Comparison of ENCODE assay signal across 1 cellular context in the genomic region with DNA sequence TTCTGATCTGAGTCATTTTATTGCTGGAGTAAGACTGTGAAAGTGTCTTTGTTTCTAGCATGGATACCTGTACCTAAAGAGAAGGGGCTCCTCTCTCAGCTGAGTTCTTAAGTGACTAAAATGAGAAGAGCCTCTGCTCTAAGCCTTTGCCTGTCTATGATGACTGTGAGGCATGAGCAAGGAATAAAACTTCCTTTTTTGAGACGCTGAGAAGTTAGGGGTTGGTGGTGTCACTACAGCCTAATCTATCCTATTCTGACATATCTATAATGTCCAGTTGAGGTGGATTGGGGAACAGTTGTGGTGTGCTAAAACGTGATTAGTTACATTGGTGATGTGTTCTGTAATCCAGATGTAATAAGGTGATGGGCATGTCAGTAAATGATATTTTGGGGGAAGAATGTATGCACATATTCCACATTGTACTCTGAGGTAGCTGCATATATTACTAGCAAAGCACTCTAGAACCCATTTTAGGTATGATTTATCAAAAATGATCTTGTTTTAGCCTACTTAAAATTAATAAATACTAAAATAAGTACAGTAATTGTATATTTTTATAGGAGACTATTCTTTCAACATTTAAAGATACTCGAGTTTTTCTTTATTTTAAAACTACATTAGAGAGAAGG.
A peak's percentile ranks its signal among the peaks of the same experiment; 100 is the strongest.
TF ChIP-seq lines count a peak whose summit lies in the region.

No MANE protein-coding gene starts in this region.

TF ChIP-seq in K562, 482 proteins besides CTCF, POLR2A, EP300 and RAD21 (continued from another document and continues in another):
- no peak for TF ChIP-seq MLX (CRISPR knock-in tag; conservative IDR thresholded peaks at IDR 0.05)
- no peak for TF ChIP-seq U2AF2 (optimal IDR thresholded peaks at IDR 0.05; ENCODE audit: low read depth, low read length)
- TF ChIP-seq CREM (IDR thresholded peaks at IDR 0.05; ENCODE audit: low read depth), result peak; percentile 84
- TF ChIP-seq PTRF (tag; IDR thresholded peaks at IDR 0.05), result no peak
- peak; percentile 96 for TF ChIP-seq CBFA2T3 (IDR thresholded peaks at IDR 0.05)
- TF ChIP-seq NFIC (IDR thresholded peaks at IDR 0.05), result peak; percentile 73
- no peak for TF ChIP-seq TARDBP (IDR thresholded peaks at IDR 0.05)
- TF ChIP-seq ATF7 (IDR thresholded peaks at IDR 0.05), result peak; percentile 36; the same call in 1 of the 2 replicates
- TF ChIP-seq NRF1 (conservative IDR thresholded peaks at IDR 0.05 in 1 of 2, IDR thresholded peaks at IDR 0.05 in 1 of 2), result peak; percentile 30 to 48; a peak in 3 of 4 replicates
- TF ChIP-seq, protein P1, sequence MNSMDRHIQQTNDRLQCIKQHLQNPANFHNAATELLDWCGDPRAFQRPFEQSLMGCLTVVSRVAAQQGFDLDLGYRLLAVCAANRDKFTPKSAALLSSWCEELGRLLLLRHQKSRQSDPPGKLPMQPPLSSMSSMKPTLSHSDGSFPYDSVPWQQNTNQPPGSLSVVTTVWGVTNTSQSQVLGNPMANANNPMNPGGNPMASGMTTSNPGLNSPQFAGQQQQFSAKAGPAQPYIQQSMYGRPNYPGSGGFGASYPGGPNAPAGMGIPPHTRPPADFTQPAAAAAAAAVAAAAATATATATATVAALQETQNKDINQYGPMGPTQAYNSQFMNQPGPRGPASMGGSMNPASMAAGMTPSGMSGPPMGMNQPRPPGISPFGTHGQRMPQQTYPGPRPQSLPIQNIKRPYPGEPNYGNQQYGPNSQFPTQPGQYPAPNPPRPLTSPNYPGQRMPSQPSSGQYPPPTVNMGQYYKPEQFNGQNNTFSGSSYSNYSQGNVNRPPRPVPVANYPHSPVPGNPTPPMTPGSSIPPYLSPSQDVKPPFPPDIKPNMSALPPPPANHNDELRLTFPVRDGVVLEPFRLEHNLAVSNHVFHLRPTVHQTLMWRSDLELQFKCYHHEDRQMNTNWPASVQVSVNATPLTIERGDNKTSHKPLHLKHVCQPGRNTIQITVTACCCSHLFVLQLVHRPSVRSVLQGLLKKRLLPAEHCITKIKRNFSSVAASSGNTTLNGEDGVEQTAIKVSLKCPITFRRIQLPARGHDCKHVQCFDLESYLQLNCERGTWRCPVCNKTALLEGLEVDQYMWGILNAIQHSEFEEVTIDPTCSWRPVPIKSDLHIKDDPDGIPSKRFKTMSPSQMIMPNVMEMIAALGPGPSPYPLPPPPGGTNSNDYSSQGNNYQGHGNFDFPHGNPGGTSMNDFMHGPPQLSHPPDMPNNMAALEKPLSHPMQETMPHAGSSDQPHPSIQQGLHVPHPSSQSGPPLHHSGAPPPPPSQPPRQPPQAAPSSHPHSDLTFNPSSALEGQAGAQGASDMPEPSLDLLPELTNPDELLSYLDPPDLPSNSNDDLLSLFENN (IDR thresholded peaks at IDR 0.05; ENCODE audit: low read depth in 2 of 2, low read length in 2 of 2), result peak in 1 of 2 experiments; percentile 87; a peak in 2 of 4 replicates
- TF ChIP-seq SUPT5H (IDR thresholded peaks at IDR 0.05), result no peak
- TF ChIP-seq MIER1 (IDR thresholded peaks at IDR 0.05; ENCODE audit: low read depth), result no peak
- TF ChIP-seq, protein P2, sequence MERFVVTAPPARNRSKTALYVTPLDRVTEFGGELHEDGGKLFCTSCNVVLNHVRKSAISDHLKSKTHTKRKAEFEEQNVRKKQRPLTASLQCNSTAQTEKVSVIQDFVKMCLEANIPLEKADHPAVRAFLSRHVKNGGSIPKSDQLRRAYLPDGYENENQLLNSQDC (CRISPR knock-in tag; IDR thresholded peaks at IDR 0.05), result no peak
- TF ChIP-seq MAFG (tag; conservative IDR thresholded peaks at IDR 0.05), result no peak
- TF ChIP-seq, protein P3, sequence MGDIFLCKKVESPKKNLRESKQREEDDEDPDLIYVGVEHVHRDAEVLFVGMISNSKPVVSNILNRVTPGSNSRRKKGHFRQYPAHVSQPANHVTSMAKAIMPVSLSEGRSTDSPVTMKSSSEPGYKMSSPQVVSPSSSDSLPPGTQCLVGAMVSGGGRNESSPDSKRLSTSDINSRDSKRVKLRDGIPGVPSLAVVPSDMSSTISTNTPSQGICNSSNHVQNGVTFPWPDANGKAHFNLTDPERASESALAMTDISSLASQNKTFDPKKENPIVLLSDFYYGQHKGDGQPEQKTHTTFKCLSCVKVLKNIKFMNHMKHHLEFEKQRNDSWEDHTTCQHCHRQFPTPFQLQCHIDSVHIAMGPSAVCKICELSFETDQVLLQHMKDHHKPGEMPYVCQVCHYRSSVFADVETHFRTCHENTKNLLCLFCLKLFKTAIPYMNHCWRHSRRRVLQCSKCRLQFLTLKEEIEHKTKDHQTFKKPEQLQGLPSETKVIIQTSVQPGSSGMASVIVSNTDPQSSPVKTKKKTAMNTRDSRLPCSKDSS (IDR thresholded peaks at IDR 0.05; ENCODE audit: low read depth, partially characterized antibody), result no peak
- no peak for TF ChIP-seq ZNF280B (CRISPR knock-in tag; IDR thresholded peaks at IDR 0.05)
- peak; percentile 51 to 75; a peak in 3 of 4 replicates for TF ChIP-seq RCOR1 (IDR thresholded peaks at IDR 0.05; ENCODE audit: borderline replicate concordance in 1 of 2, low read depth in 2 of 2, low read length in 2 of 2)
- peak; percentile 97 for TF ChIP-seq TEAD4 (IDR thresholded peaks at IDR 0.05; ENCODE audit: low read length)
- TF ChIP-seq TEAD4 (CRISPR knock-in tag; IDR thresholded peaks at IDR 0.05; ENCODE audit: borderline replicate concordance), result no peak
- peak; percentile 5 for TF ChIP-seq TAF9B (IDR thresholded peaks at IDR 0.05; ENCODE audit: partially characterized antibody)
- TF ChIP-seq SMARCB1 (IDR thresholded peaks at IDR 0.05; ENCODE audit: insufficient read length, low read depth), result no peak
- TF ChIP-seq POLR2H (tag; IDR thresholded peaks at IDR 0.05; ENCODE audit: low read depth), result no peak
- TF ChIP-seq, protein P4, sequence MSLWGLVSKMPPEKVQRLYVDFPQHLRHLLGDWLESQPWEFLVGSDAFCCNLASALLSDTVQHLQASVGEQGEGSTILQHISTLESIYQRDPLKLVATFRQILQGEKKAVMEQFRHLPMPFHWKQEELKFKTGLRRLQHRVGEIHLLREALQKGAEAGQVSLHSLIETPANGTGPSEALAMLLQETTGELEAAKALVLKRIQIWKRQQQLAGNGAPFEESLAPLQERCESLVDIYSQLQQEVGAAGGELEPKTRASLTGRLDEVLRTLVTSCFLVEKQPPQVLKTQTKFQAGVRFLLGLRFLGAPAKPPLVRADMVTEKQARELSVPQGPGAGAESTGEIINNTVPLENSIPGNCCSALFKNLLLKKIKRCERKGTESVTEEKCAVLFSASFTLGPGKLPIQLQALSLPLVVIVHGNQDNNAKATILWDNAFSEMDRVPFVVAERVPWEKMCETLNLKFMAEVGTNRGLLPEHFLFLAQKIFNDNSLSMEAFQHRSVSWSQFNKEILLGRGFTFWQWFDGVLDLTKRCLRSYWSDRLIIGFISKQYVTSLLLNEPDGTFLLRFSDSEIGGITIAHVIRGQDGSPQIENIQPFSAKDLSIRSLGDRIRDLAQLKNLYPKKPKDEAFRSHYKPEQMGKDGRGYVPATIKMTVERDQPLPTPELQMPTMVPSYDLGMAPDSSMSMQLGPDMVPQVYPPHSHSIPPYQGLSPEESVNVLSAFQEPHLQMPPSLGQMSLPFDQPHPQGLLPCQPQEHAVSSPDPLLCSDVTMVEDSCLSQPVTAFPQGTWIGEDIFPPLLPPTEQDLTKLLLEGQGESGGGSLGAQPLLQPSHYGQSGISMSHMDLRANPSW (CRISPR knock-in tag; IDR thresholded peaks at IDR 0.05), result 0 out of 2 replicates have a peak, but pooled peaks have one; percentile 38
- TF ChIP-seq ASH1L (IDR thresholded peaks at IDR 0.05; ENCODE audit: borderline replicate concordance, low read depth, partially characterized antibody), result no peak
- TF ChIP-seq ZNF395 (CRISPR knock-in tag; IDR thresholded peaks at IDR 0.05), result no peak
- peak; percentile 83 for TF ChIP-seq SMARCE1 (IDR thresholded peaks at IDR 0.05)
- no peak for TF ChIP-seq NR2F6 (CRISPR knock-in tag; IDR thresholded peaks at IDR 0.05)
- TF ChIP-seq ZSCAN32 (CRISPR knock-in tag; IDR thresholded peaks at IDR 0.05), result no peak
- peak; percentile 51 for TF ChIP-seq BRD9 (IDR thresholded peaks at IDR 0.05; ENCODE audit: low read depth, partially characterized antibody)
- no peak for TF ChIP-seq PURB (CRISPR knock-in tag; IDR thresholded peaks at IDR 0.05; ENCODE audit: low read depth)
- no peak for TF ChIP-seq ZNF696 (CRISPR knock-in tag; conservative IDR thresholded peaks at IDR 0.05)
- TF ChIP-seq, protein P5, sequence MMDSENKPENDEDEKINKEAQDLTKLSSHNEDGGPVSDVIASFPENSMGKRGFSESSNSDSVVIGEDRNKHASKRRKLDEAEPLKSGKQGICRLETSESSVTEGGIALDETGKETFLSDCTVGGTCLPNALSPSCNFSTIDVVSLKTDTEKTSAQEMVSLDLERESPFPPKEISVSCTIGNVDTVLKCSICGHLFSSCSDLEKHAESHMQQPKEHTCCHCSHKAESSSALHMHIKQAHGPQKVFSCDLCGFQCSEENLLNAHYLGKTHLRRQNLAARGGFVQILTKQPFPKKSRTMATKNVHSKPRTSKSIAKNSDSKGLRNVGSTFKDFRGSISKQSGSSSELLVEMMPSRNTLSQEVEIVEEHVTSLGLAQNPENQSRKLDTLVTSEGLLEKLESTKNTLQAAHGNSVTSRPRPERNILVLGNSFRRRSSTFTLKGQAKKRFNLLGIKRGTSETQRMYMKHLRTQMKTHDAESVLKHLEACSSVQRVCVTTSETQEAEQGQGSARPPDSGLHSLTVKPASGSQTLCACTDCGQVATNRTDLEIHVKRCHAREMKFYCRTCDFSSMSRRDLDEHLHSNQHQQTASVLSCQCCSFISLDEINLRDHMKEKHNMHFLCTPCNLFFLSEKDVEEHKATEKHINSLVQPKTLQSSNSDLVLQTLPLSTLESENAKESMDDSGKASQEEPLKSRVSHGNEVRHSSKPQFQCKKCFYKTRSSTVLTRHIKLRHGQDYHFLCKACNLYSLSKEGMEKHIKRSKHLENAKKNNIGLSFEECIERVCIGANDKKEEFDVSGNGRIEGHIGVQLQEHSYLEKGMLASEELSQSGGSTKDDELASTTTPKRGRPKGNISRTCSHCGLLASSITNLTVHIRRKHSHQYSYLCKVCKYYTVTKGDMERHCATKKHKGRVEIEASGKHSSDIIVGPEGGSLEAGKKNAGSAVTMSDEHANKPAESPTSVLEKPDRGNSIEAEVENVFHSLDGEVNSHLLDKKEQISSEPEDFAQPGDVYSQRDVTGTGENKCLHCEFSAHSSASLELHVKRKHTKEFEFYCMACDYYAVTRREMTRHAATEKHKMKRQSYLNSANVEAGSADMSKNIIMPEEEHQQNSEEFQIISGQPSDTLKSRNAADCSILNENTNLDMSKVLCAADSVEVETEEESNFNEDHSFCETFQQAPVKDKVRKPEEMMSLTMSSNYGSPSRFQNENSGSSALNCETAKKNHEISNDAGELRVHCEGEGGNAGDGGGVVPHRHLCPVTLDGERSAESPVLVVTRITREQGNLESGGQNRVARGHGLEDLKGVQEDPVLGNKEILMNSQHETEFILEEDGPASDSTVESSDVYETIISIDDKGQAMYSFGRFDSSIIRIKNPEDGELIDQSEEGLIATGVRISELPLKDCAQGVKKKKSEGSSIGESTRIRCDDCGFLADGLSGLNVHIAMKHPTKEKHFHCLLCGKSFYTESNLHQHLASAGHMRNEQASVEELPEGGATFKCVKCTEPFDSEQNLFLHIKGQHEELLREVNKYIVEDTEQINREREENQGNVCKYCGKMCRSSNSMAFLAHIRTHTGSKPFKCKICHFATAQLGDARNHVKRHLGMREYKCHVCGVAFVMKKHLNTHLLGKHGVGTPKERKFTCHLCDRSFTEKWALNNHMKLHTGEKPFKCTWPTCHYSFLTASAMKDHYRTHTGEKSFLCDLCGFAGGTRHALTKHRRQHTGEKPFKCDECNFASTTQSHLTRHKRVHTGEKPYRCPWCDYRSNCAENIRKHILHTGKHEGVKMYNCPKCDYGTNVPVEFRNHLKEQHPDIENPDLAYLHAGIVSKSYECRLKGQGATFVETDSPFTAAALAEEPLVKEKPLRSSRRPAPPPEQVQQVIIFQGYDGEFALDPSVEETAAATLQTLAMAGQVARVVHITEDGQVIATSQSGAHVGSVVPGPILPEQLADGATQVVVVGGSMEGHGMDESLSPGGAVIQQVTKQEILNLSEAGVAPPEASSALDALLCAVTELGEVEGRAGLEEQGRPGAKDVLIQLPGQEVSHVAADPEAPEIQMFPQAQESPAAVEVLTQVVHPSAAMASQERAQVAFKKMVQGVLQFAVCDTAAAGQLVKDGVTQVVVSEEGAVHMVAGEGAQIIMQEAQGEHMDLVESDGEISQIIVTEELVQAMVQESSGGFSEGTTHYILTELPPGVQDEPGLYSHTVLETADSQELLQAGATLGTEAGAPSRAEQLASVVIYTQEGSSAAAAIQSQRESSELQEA (IDR thresholded peaks at IDR 0.05; ENCODE audit: low read depth), result no peak
- 0 out of 2 replicates have a peak, but pooled peaks have one; percentile 14 for TF ChIP-seq SMARCA5 (IDR thresholded peaks at IDR 0.05)
